In genomic region chr22:19446603-19447387, GRCh38 we compare ENCODE assay signal across 6 cellular contexts. TPM values are rescaled to one million over a fixed set of nuclear protein-coding genes. Genes with fewer than 3 reads are reported as not detected.
A peak's percentile ranks its signal among the peaks of the same experiment; 100 is the strongest.
DNase-seq lines count a peak whose midpoint lies in the region; ATAC-seq lines count a peak whose summit lies in the region.

No MANE protein-coding gene starts in this region.

- peak overlapping the region; percentile 85 for H4K8ac ChIP-seq in trophoblast cell (ENCODE audit: low read depth, low read length)

- H3K27me3 ChIP-seq in trophoblast cell (ENCODE audit: insufficient read depth, low read length) = no peaks in the 10 kb centered on the region

- H3K9ac ChIP-seq in trophoblast cell (ENCODE audit: low read length) = peak overlapping the region; percentile 83

- no peaks in the 10 kb centered on the region for H3K27me3 Mint-ChIP-seq in activated naive CD4-positive, alpha-beta T cell treated with anti-CD3 and anti-CD28 coated beads, Interleukin-2, amount 50 U/mL, for 24 hours
- H3K27me3 Mint-ChIP-seq in dendritic cell treated with granulocyte-macrophage colony-stimulating factor and Interleukin-4, amounts not matched to agents 40 ng/mL and 50 ng/mL, for 4 days = no peaks in the 10 kb centered on the region

- H2BK5ac ChIP-seq in trophoblast cell (ENCODE audit: low read depth, low read length, poor library complexity) = no peak overlapping the region

- no peaks in the 10 kb centered on the region for H3K9me3 Mint-ChIP-seq in activated naive CD4-positive, alpha-beta T cell treated with anti-CD3 and anti-CD28 coated beads, Interleukin-2, amount 50 U/mL, for 24 hours
- no peaks in the 10 kb centered on the region for H3K9me3 Mint-ChIP-seq in dendritic cell treated with granulocyte-macrophage colony-stimulating factor and Interleukin-4, amounts not matched to agents 40 ng/mL and 50 ng/mL, for 4 days

- peak overlapping the region; percentile 86 for H4K91ac ChIP-seq in trophoblast cell (ENCODE audit: low read depth, low read length)

- WGBS in trophoblast cell (ENCODE audit: extremely low coverage, insufficient coverage, insufficient read length) = no CpG with 5 or more reads among the region's 31 CpGs

- peaks cover 7% of the 10 kb centered on the region for H3K79me1 ChIP-seq in trophoblast cell (ENCODE audit: low read length)

- no peak overlapping the region for H3K23ac ChIP-seq in trophoblast cell (ENCODE audit: low read length)

- H2AK5ac ChIP-seq in trophoblast cell (ENCODE audit: low read length) = no peak overlapping the region

- H3K27ac Mint-ChIP-seq in activated naive CD4-positive, alpha-beta T cell treated with anti-CD3 and anti-CD28 coated beads, Interleukin-2, amount 50 U/mL, for 24 hours = peak overlapping the region; percentile 57
- H3K27ac Mint-ChIP-seq in dendritic cell treated with granulocyte-macrophage colony-stimulating factor and Interleukin-4, amounts not matched to agents 40 ng/mL and 50 ng/mL, for 4 days = peak overlapping the region; percentile 82

- H3K4me1 Mint-ChIP-seq in activated naive CD4-positive, alpha-beta T cell treated with anti-CD3 and anti-CD28 coated beads, Interleukin-2, amount 50 U/mL, for 24 hours = peaks cover 53% of the 10 kb centered on the region
- peaks cover 41% of the 10 kb centered on the region for H3K4me1 Mint-ChIP-seq in dendritic cell treated with granulocyte-macrophage colony-stimulating factor and Interleukin-4, amounts not matched to agents 40 ng/mL and 50 ng/mL, for 4 days (ENCODE audit: low read depth)

- peaks cover 27 to 41% of the 10 kb centered on the region in 2 experiments for H3K36me3 ChIP-seq in trophoblast cell (ENCODE audit: control insufficient read depth in 1 of 2, insufficient read depth in 2 of 2, low read length in 2 of 2)

- ATAC-seq in HG03196 (IDR thresholded peaks at IDR 0.05; ENCODE audit: unreplicated experiment) = no peak

- no peak overlapping the region for H2BK12ac ChIP-seq in trophoblast cell (ENCODE audit: low read length)

- peak overlapping the region; percentile 37 for H2BK120ac ChIP-seq in trophoblast cell (ENCODE audit: insufficient read depth, low read length, poor library complexity)

- peak overlapping the region; percentile 90 for H3K4me3 ChIP-seq in trophoblast cell (ENCODE audit: low read depth, low read length)

- H3K4ac ChIP-seq in trophoblast cell (ENCODE audit: low read depth, low read length) = peak overlapping the region; percentile 93

- peaks cover 8% of the 10 kb centered on the region for H3K36me3 Mint-ChIP-seq in activated naive CD4-positive, alpha-beta T cell treated with anti-CD3 and anti-CD28 coated beads, Interleukin-2, amount 50 U/mL, for 24 hours
- peaks cover 45% of the 10 kb centered on the region for H3K36me3 Mint-ChIP-seq in dendritic cell treated with granulocyte-macrophage colony-stimulating factor and Interleukin-4, amounts not matched to agents 40 ng/mL and 50 ng/mL, for 4 days (ENCODE audit: low read depth)

- peak overlapping the region; percentile 60 for H2AFZ ChIP-seq in trophoblast cell (ENCODE audit: insufficient read depth, low read length, poor library complexity)

- H3K4me3 Mint-ChIP-seq in activated naive CD4-positive, alpha-beta T cell treated with anti-CD3 and anti-CD28 coated beads, Interleukin-2, amount 50 U/mL, for 24 hours = peak overlapping the region; percentile 93
- H3K4me3 Mint-ChIP-seq in dendritic cell treated with granulocyte-macrophage colony-stimulating factor and Interleukin-4, amounts not matched to agents 40 ng/mL and 50 ng/mL, for 4 days = peak overlapping the region; percentile 96

- intact Hi-C loops in dendritic cell treated with granulocyte-macrophage colony-stimulating factor and Interleukin-4, amounts not matched to agents 40 ng/mL and 50 ng/mL, for 4 days (cut with micrococcal nuclease) = loop anchor here (1.0 to 2.0 kb wide), 2 partner anchors 14 to 33 kb away; partner anchors contain the start of genes CDC45, MRPL40 and UFD1

- peak overlapping the region; percentile 56 for H4K12ac ChIP-seq in trophoblast cell (ENCODE audit: low read depth, low read length)

- H3K14ac ChIP-seq in trophoblast cell (ENCODE audit: low read length) = peak overlapping the region; percentile 84

- no peaks in the 10 kb centered on the region for H3K9me3 ChIP-seq in trophoblast cell (ENCODE audit: insufficient read depth, low read depth, low read length)

- peaks cover 7% of the 10 kb centered on the region for H3K79me2 ChIP-seq in trophoblast cell (ENCODE audit: control insufficient read depth, insufficient read depth, low read length, poor library complexity)

- H3K4me1 ChIP-seq in trophoblast cell (ENCODE audit: control insufficient read depth in 1 of 2, insufficient read depth in 2 of 2, low read length in 2 of 2) = peaks cover 11 to 12% of the 10 kb centered on the region in 2 experiments

- H3K4me2 ChIP-seq in trophoblast cell (ENCODE audit: low read length) = peak overlapping the region; percentile 89

- peak overlapping the region; percentile 91 for H3K27ac ChIP-seq in trophoblast cell (ENCODE audit: low read depth, low read length)

- no peak for DNase-seq in activated naive CD4-positive, alpha-beta T cell (lab: John Stamatoyannopoulos, UW)
- no peak for DNase-seq in trophoblast cell
- DNase-seq in HPDE6-E6E7 (ENCODE audit: extremely low spot score) = no peak

- H3K18ac ChIP-seq in trophoblast cell (ENCODE audit: low read length) = peak overlapping the region; percentile 61

RNA-seq across cellular contexts. Expression of gene C22orf39, which starts 0.7 kb away (rescaled TPM):
- 17.3 and 18.3 TPM in 2 replicates for polyA plus RNA-seq in trophoblast cell (2013)

RNA-seq across cellular contexts. Expression of gene MRPL40, which starts 14.4 kb away (rescaled TPM):
- polyA plus RNA-seq in trophoblast cell (2013) = 22.4 and 23.6 TPM in 2 replicates

RNA-seq across cellular contexts. Expression of gene HIRA, which starts 15.3 kb away (rescaled TPM):
- polyA plus RNA-seq in trophoblast cell (2013) = 13.1 and 13.7 TPM in 2 replicates

RNA-seq across cellular contexts. Expression of gene UFD1, which starts 32.2 kb away (rescaled TPM):
- polyA plus RNA-seq in trophoblast cell (2013) = 132 TPM in 2 replicates

RNA-seq across cellular contexts. Expression of gene CDC45, which starts 32.9 kb away (rescaled TPM):
- 13.0 and 13.1 TPM in 2 replicates for polyA plus RNA-seq in trophoblast cell (2013)
